Comparison of ENCODE assay signal across 37 cellular contexts in the genomic region with DNA sequence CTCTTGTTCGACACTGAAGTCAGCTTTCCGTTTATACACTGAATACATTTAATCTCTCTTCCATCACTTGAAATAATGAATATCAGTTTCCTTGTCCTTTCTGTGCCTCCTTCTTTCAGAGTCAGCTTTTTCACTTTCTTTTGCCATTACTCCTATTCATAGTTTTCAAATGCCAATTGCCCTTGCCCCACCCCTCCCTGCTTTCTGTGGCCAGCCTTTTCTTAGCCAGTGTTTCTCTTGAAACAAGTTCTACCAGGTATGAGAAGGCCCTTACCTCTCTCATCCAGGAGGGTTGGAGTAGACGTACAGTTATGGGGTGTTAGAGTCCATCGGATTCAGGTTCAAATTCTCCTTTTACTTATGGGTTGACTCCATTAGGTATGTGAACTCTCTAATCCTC.
"Had no signal": no experiment of that assay in that cellular context is flagged by ENCODE, and none has a peak within 500 bp of the region (broad histone marks: within the 10 kb centered on the region; RNA-seq: fewer than 3 reads in every experiment).

No MANE protein-coding gene starts in this region.

- ATAC-seq: activated CD8-positive, alpha-beta T cell treated with anti-CD3 and anti-CD28 coated beads for 36 hours; activated naive CD4-positive, alpha-beta T cell treated with anti-CD3 and anti-CD28 coated beads, Interleukin-2, amount 50 U/mL, for 72 hours; activated T-cell treated with anti-CD3 and anti-CD28 coated beads, Interleukin-2, amount 50 U/mL, for 4 hours; activated T-cell treated with anti-CD3 and anti-CD28 coated beads, Interleukin-2, amount 50 U/mL, for 72 hours; activated T-helper 17 cell treated with anti-CD3 and anti-CD28 coated beads, Interleukin-2, amount 50 U/mL, for 72 hours; body of pancreas had no signal

- H3K9me3 ChIP-seq: adrenal gland, body of pancreas, breast epithelium had no signal

- H3K4me1 Mint-ChIP-seq: activated B cell treated with CpG ODN at 0.5 μM for 24 hours; activated CD4-positive, alpha-beta T cell treated with anti-CD3 and anti-CD28 coated beads, Interleukin-2, amount 10 ng/mL, durations not matched to agents 24 days and 14 days; activated naive CD8-positive, alpha-beta T cell treated with anti-CD3 and anti-CD28 coated beads for 36 hours; activated T-helper 17 cell treated with anti-CD3 and anti-CD28 coated beads, Interleukin-2, amount 50 U/mL, for 72 hours had no signal

- H3K27me3 ChIP-seq: adrenal gland, body of pancreas, brain microvascular endothelial cell, breast epithelium had no signal

- FAIRE-seq: astrocyte, colon, TTC549 had no signal

- H3K4me3 Mint-ChIP-seq: activated B cell treated with CpG ODN at 0.5 μM for 24 hours; activated CD4-positive, alpha-beta memory T cell treated with anti-CD3 and anti-CD28 coated beads for 36 hours; activated CD4-positive, alpha-beta T cell treated with anti-CD3 and anti-CD28 coated beads, Interleukin-2, amount 10 ng/mL, durations not matched to agents 24 days and 14 days; activated CD8-positive, alpha-beta T cell treated with anti-CD3 and anti-CD28 coated beads for 36 hours; activated naive CD4-positive, alpha-beta T cell treated with anti-CD3 and anti-CD28 coated beads for 36 hours; activated naive CD8-positive, alpha-beta T cell treated with anti-CD3 and anti-CD28 coated beads for 36 hours; activated T-cell treated with anti-CD3 and anti-CD28 coated beads, Interleukin-2, amount 50 U/mL, for 4 hours; activated T-cell treated with anti-CD3 and anti-CD28 coated beads, Interleukin-2, amount 50 U/mL, for 72 hours; activated T-helper 1 cell treated with anti-CD3 and anti-CD28 coated beads, Interleukin-12 subunit alpha, Interleukin-12 subunit beta, Interleukin-2, Interleukin-4 antibody, amounts not matched to agents 30 ng/mL and 10 ng/mL and 1 ng/mL, durations not matched to agents 14 hours and 24 hours and 36 hours; activated T-helper 17 cell treated with anti-CD3 and anti-CD28 coated beads, Interleukin-2, amount 50 U/mL, for 72 hours; T-helper 1 cell treated with Interleukin-12 subunit alpha and Interleukin-12 subunit beta and Interleukin-4 antibody, amounts not matched to agents 30 μg/mL and 1 μg/mL, for 36 hours; T-helper 2 cell treated with Interferon-gamma antibody and Interleukin-4, amounts not matched to agents 5 μg/mL and 100 μg/mL, for 36 hours had no signal

- H3K36me3 Mint-ChIP-seq: activated CD4-positive, alpha-beta memory T cell treated with anti-CD3 and anti-CD28 coated beads for 36 hours; activated naive CD4-positive, alpha-beta T cell treated with anti-CD3 and anti-CD28 coated beads, Interleukin-2, amount 50 U/mL, for 72 hours; activated naive CD8-positive, alpha-beta T cell treated with anti-CD3 and anti-CD28 coated beads for 36 hours had no signal

- H3K9me3 Mint-ChIP-seq: activated B cell treated with CpG ODN at 0.5 μM for 24 hours; activated CD4-positive, alpha-beta memory T cell treated with anti-CD3 and anti-CD28 coated beads for 36 hours; activated CD4-positive, alpha-beta T cell treated with anti-CD3 and anti-CD28 coated beads, Interleukin-2, amount 10 ng/mL, durations not matched to agents 24 days and 14 days; activated naive CD8-positive, alpha-beta T cell treated with anti-CD3 and anti-CD28 coated beads for 36 hours; activated T-helper 1 cell treated with anti-CD3 and anti-CD28 coated beads, Interleukin-12 subunit alpha, Interleukin-12 subunit beta, Interleukin-2, Interleukin-4 antibody, amounts not matched to agents 30 ng/mL and 10 ng/mL and 1 ng/mL, durations not matched to agents 14 hours and 24 hours and 36 hours; T-helper 1 cell treated with Interleukin-12 subunit alpha and Interleukin-12 subunit beta and Interleukin-4 antibody, amounts not matched to agents 30 μg/mL and 1 μg/mL, for 36 hours had no signal

- H3K4me1 ChIP-seq: adrenal gland, body of pancreas, breast epithelium had no signal

- H3K27me3 Mint-ChIP-seq: activated B cell treated with CpG ODN at 0.5 μM for 24 hours; activated CD4-positive, alpha-beta memory T cell treated with anti-CD3 and anti-CD28 coated beads for 36 hours; activated CD4-positive, alpha-beta T cell treated with anti-CD3 and anti-CD28 coated beads, Interleukin-2, amount 10 ng/mL, durations not matched to agents 24 days and 14 days; activated CD8-positive, alpha-beta T cell treated with anti-CD3 and anti-CD28 coated beads for 36 hours; activated naive CD8-positive, alpha-beta T cell treated with anti-CD3 and anti-CD28 coated beads for 36 hours; activated T-helper 17 cell treated with anti-CD3 and anti-CD28 coated beads, Interleukin-2, amount 50 U/mL, for 72 hours had no signal

- H3K36me3 ChIP-seq: adrenal gland, brain microvascular endothelial cell, breast epithelium, WERI-Rb-1 had no signal

- H3K27ac ChIP-seq: adrenal gland, body of pancreas, brain microvascular endothelial cell, breast epithelium, WERI-Rb-1 had no signal

- DNase-seq: activated B cell treated with CpG ODN at 0.5 μM for 24 hours; activated CD4-positive, alpha-beta memory T cell treated with anti-CD3 and anti-CD28 coated beads for 36 hours; activated CD4-positive, alpha-beta T cell treated with anti-CD3 and anti-CD28 coated beads for 4 hours; activated CD4-positive, alpha-beta T cell treated with anti-CD3 and anti-CD28 coated beads, Interleukin-2, amount 10 ng/mL, durations not matched to agents 24 days and 14 days; activated CD4-positive, alpha-beta T cell treated with anti-CD3 and anti-CD28 coated beads, Interleukin-2, amount 50 U/mL, for 1 hour; activated CD4-positive, alpha-beta T cell treated with anti-CD3 and anti-CD28 coated beads, Interleukin-2, amount 50 U/mL, for 4 hours; activated CD4-positive, CD25-positive, alpha-beta regulatory T cell treated with anti-CD3 and anti-CD28 coated beads, Interleukin-2, amount 50 U/mL, for 72 hours; activated CD8-positive, alpha-beta memory T cell treated with anti-CD3 and anti-CD28 coated beads, Interleukin-2, amount 50 U/mL, for 4 hours; activated CD8-positive, alpha-beta T cell treated with anti-CD3 and anti-CD28 coated beads for 36 hours; activated effector memory CD4-positive, alpha-beta T cell treated with anti-CD3 and anti-CD28 coated beads, Interleukin-2, amount 50 U/mL, for 16 hours; activated gamma-delta T cell treated with Interleukin-2 at 50 U/mL for 16 hours; activated naive CD4-positive, alpha-beta T cell; activated naive CD4-positive, alpha-beta T cell treated with anti-CD3 and anti-CD28 coated beads for 36 hours; activated naive CD4-positive, alpha-beta T cell treated with anti-CD3 and anti-CD28 coated beads, Interleukin-2, amount 50 U/mL, for 16 hours; activated naive CD8-positive, alpha-beta T cell treated with anti-CD3 and anti-CD28 coated beads for 36 hours; activated T-cell treated with anti-CD3 and anti-CD28 coated beads for 4 hours; activated T-cell treated with anti-CD3 and anti-CD28 coated beads, Interleukin-2, amount 50 U/mL, for 1 hour; activated T-cell treated with anti-CD3 and anti-CD28 coated beads, Interleukin-2, amount 50 U/mL, for 4 hours; activated T-cell treated with anti-CD3 and anti-CD28 coated beads, Interleukin-2, amount 50 U/mL, for 72 hours; adrenal gland; amniotic stem cell; aorta; body of pancreas; brain microvascular endothelial cell; central memory CD4-positive, alpha-beta T cell; T-helper 2 cell; T-helper 9 cell; WERI-Rb-1 had no signal

- H3K4me3 ChIP-seq: adrenal gland, body of pancreas, breast epithelium had no signal

- H3K27ac Mint-ChIP-seq: activated B cell treated with CpG ODN at 0.5 μM for 24 hours; activated CD4-positive, alpha-beta memory T cell treated with anti-CD3 and anti-CD28 coated beads for 36 hours; activated CD4-positive, alpha-beta T cell treated with anti-CD3 and anti-CD28 coated beads, Interleukin-2, amount 10 ng/mL, durations not matched to agents 24 days and 14 days; activated CD8-positive, alpha-beta T cell treated with anti-CD3 and anti-CD28 coated beads for 36 hours; activated naive CD4-positive, alpha-beta T cell treated with anti-CD3 and anti-CD28 coated beads for 36 hours; activated naive CD4-positive, alpha-beta T cell treated with anti-CD3 and anti-CD28 coated beads, Interleukin-2, amount 50 U/mL, for 72 hours; activated naive CD8-positive, alpha-beta T cell treated with anti-CD3 and anti-CD28 coated beads for 36 hours; activated T-cell treated with anti-CD3 and anti-CD28 coated beads, Interleukin-2, amount 50 U/mL, for 72 hours; activated T-helper 1 cell treated with anti-CD3 and anti-CD28 coated beads, Interleukin-12 subunit alpha, Interleukin-12 subunit beta, Interleukin-2, Interleukin-4 antibody, amounts not matched to agents 30 ng/mL and 10 ng/mL and 1 ng/mL, durations not matched to agents 14 hours and 24 hours and 36 hours; activated T-helper 17 cell treated with anti-CD3 and anti-CD28 coated beads, Interleukin-2, amount 50 U/mL, for 72 hours; T-helper 1 cell treated with Interleukin-12 subunit alpha and Interleukin-12 subunit beta and Interleukin-4 antibody, amounts not matched to agents 30 μg/mL and 1 μg/mL, for 36 hours; T-helper 2 cell treated with Interferon-gamma antibody and Interleukin-4, amounts not matched to agents 5 μg/mL and 100 μg/mL, for 36 hours had no signal
